4 cellular contexts compared by ENCODE assay signal in the genomic region with DNA sequence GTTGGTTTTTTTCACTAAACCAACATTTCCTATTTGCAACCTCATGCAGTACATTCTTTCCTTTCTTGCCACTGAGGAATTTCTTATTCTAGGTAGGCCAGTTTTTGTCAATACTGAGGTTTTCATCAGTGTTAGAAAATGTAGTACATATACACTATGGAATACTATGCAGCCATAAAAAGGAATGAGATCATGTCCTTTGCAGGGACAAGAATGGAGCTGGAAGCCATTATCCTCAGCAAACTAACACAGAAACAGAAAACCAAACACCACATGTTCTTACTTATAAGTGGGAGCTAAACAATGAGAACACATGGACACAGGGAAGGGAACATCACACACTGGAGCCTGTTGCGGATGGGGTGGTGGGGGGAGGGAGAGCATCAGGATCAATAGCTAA.
A peak's percentile ranks its signal among the peaks of the same experiment; 100 is the strongest.
DNase-seq lines count a peak whose midpoint lies in the region; ATAC-seq, FAIRE-seq and TF ChIP-seq lines count a peak whose summit lies in the region.
"Not testable (repeated sequence)": the region's sequence is repeated elsewhere in the genome, so short reads cannot be mapped to it uniquely, and the experiment has no call there.

No MANE protein-coding gene starts in this region.

- not testable (repeated sequence) for H3K36me3 ChIP-seq in HEK293 (ENCODE audit: control insufficient read depth in 2 of 2, insufficient read depth in 1 of 2, low read length in 2 of 2); K562 (ENCODE audit: control insufficient read depth, insufficient read depth, low read length); right atrium auricular region

- TF ChIP-seq RAD21 in K562 (CRISPR knock-in tag; conservative IDR thresholded peaks at IDR 0.05 in 1 of 2, IDR thresholded peaks at IDR 0.05 in 1 of 2), result not testable (repeated sequence)

- TF ChIP-seq EP300 in K562 (IDR thresholded peaks at IDR 0.05; ENCODE audit: low read length), result not testable (repeated sequence)

- CTCF ChIA-PET in HEK293 (lab: Yijun Ruan, JAX), result interaction anchor here (6.6 kb wide), 1 partner anchor 255 kb away, joined by 119 read pairs; no protein-coding TSS in a partner anchor
- CTCF ChIA-PET in K562 (lab: Yijun Ruan, JAX; ENCODE audit: low intra/inter-chr PET ratio), result not testable (repeated sequence)

- not testable (repeated sequence) for H3K9me3 Mint-ChIP-seq in endothelial cell (ENCODE audit: unreplicated experiment)

- H3K9me1 ChIP-seq in K562 (ENCODE audit: control insufficient read depth, insufficient read depth, low read length), result not testable (repeated sequence)

- not testable (repeated sequence) for BruUV-seq in K562 (replicated peaks; lab: Mats Ljungman, UMichigan)

- not testable (repeated sequence) for H3K79me2 ChIP-seq in K562 (ENCODE audit: control insufficient read depth, insufficient read depth, low read length)

- H3K4me1 Mint-ChIP-seq in endothelial cell (ENCODE audit: unreplicated experiment), result not testable (repeated sequence)

- not testable (repeated sequence) for H3K27ac ChIP-seq in HEK293 (ENCODE audit: extremely low read depth, low read depth, low read length); K562 (ENCODE audit: extremely low read depth, low read depth, low read length); right atrium auricular region

- H3K27me3 Mint-ChIP-seq in endothelial cell (ENCODE audit: unreplicated experiment), result not testable (repeated sequence)

- not testable (repeated sequence) for FAIRE-seq in K562 (lab: Jason Lieb, UNC)

- not testable (repeated sequence) for H3K27ac Mint-ChIP-seq in endothelial cell (ENCODE audit: unreplicated experiment)

- in situ Hi-C loops in K562 (cut with MboI), result not testable (repeated sequence)

- H3K4me3 Mint-ChIP-seq in endothelial cell (ENCODE audit: unreplicated experiment), result peak overlapping the region; percentile 47

- H3K4me3 ChIP-seq in HEK293 (ENCODE audit: low read depth, low read length); K562; right atrium auricular region: not testable (repeated sequence)

- not testable (repeated sequence) for H4K20me1 ChIP-seq in K562 (replicated peaks; ENCODE audit: control insufficient read depth, insufficient read depth, low read length)

- TF ChIP-seq POLR2A in K562 (conservative IDR thresholded peaks at IDR 0.05), result not testable (repeated sequence)

- not testable (repeated sequence) for H3K9ac ChIP-seq in K562 (ENCODE audit: insufficient read depth in 1 of 2, low read depth in 2 of 2, low read length in 2 of 2)

- TF ChIP-seq CTCF in HEK293 (tag by site-specific recombination; IDR thresholded peaks at IDR 0.05); K562 (IDR thresholded peaks at IDR 0.05 in 2 of 3, conservative IDR thresholded peaks at IDR 0.05 in 1 of 3; ENCODE audit: insufficient read depth in 2 of 3, low read depth in 1 of 3, low read length in 3 of 3); endothelial cell (IDR thresholded peaks at IDR 0.05; ENCODE audit: unreplicated experiment); right atrium auricular region (IDR thresholded peaks at IDR 0.05): not testable (repeated sequence)

- intact Hi-C loops in K562 (cut with micrococcal nuclease), result loop anchor here (10.0 kb wide), 1 partner anchor 416 kb away; no protein-coding TSS in a partner anchor

- not testable (repeated sequence) for H2AFZ ChIP-seq in K562 (ENCODE audit: low read depth, low read length)

- WGBS in K562 (ENCODE audit: insufficient coverage, low coverage, missing lambda C conversion rate), result 55% methylated on average over 1 of the region's 1 CpG

- H3K27me3 ChIP-seq in K562 (ENCODE audit: control insufficient read depth in 2 of 2, insufficient read depth in 2 of 2, low read length in 2 of 2), result peaks cover 5 to 14% of the 10 kb centered on the region in 2 experiments; a peak in 4 of 5 replicates
- not testable (repeated sequence) for H3K27me3 ChIP-seq in right atrium auricular region

- not testable (repeated sequence) for ATAC-seq in K562

- H3K9me3 ChIP-seq in HEK293 (ENCODE audit: control insufficient read depth, insufficient read depth, low read depth, low read length); K562 (replicated peaks; ENCODE audit: control insufficient read depth, insufficient read depth, low read depth, low read length); right atrium auricular region: not testable (repeated sequence)

- peaks cover 29% of the 10 kb centered on the region for H3K36me3 Mint-ChIP-seq in endothelial cell (ENCODE audit: low read depth, unreplicated experiment)

- POLR2A ChIA-PET in HEK293 (lab: Yijun Ruan, JAX), result not testable (repeated sequence)
- POLR2A ChIA-PET in K562 (lab: Yijun Ruan, JAX), result interaction anchor here (0.6 to 0.8 kb wide), 2 partner anchors 15 to 147 kb away, joined by 3 read pairs; no protein-coding TSS in a partner anchor

- not testable (repeated sequence) for H3K4me1 ChIP-seq in HEK293 (ENCODE audit: control insufficient read depth, insufficient read depth, low read length); K562 (replicated peaks in 1 of 2; ENCODE audit: control insufficient read depth in 2 of 2, insufficient read depth in 2 of 2, low read length in 2 of 2); right atrium auricular region

- not testable (repeated sequence) for H3K4me2 ChIP-seq in K562 (ENCODE audit: insufficient read depth, low read length)

- DNase-seq in K562 (ENCODE audit: extremely low read depth in 1 of 4, low spot score in 3 of 4); endothelial cell (ENCODE audit: low spot score): not testable (repeated sequence)
- peak; percentile 28 for DNase-seq in right atrium auricular region (ENCODE audit: low spot score)

TF ChIP-seq in HEK293, 187 proteins besides CTCF, POLR2A, EP300 and RAD21:
- TF ChIP-seq ZNF146 (tag by site-specific recombination; IDR thresholded peaks at IDR 0.05), result peak; percentile 87

TF ChIP-seq in K562, 482 proteins besides CTCF, POLR2A, EP300 and RAD21:
- TF ChIP-seq ZNF146 (CRISPR knock-in tag; IDR thresholded peaks at IDR 0.05; ENCODE audit: unreplicated experiment), result peak; percentile 52
